Comparison of ENCODE assay signal across 14 cellular contexts in genomic region chr15:89320200-89320599, GRCh38.
"Had no signal": no experiment of that assay in that cellular context is flagged by ENCODE, and none has a peak within 500 bp of the region (broad histone marks: within the 10 kb centered on the region; RNA-seq: fewer than 3 reads in every experiment).

No MANE protein-coding gene starts in this region.

- H3K9me3 ChIP-seq: body of pancreas, SK-N-SH, transverse colon had no signal

- ATAC-seq: activated CD4-positive, CD25-positive, alpha-beta regulatory T cell treated with anti-CD3 and anti-CD28 coated beads, Interleukin-2, amount 50 U/mL, for 24 hours; body of pancreas; left ventricle myocardium superior had no signal

- H3K4me2 ChIP-seq: SK-N-SH had no signal

- H3K27ac Mint-ChIP-seq: activated CD4-positive, alpha-beta memory T cell treated with anti-CD3 and anti-CD28 coated beads, Interleukin-2, amount 10 ng/mL, durations not matched to agents 7 days and 5 days had no signal

- H3K27me3 ChIP-seq: body of pancreas, transverse colon had no signal

- H3K27ac ChIP-seq: body of pancreas, skin epidermis, transverse colon had no signal

- H3K4me3 Mint-ChIP-seq: activated CD4-positive, alpha-beta memory T cell treated with anti-CD3 and anti-CD28 coated beads, Interleukin-2, amount 10 ng/mL, durations not matched to agents 7 days and 5 days had no signal

- H3K4me3 ChIP-seq: body of pancreas, skin epidermis, transverse colon had no signal

- H3K27me3 Mint-ChIP-seq: activated CD4-positive, alpha-beta memory T cell treated with anti-CD3 and anti-CD28 coated beads, Interleukin-2, amount 10 ng/mL, durations not matched to agents 7 days and 5 days had no signal

- DNase-seq: activated CD4-positive, alpha-beta memory T cell treated with anti-CD3 and anti-CD28 coated beads, Interleukin-2, amount 10 ng/mL, durations not matched to agents 7 days and 5 days; activated CD8-positive, alpha-beta memory T cell treated with anti-CD3 and anti-CD28 coated beads, Interleukin-2, amount 50 U/mL, for 48 hours; amniotic stem cell; body of pancreas; central memory CD4-positive, alpha-beta T cell; erythroblast; kidney; left ventricle myocardium superior; mesendoderm; SK-N-SH; substantia nigra; transverse colon had no signal

- H3K4me1 ChIP-seq: body of pancreas, transverse colon had no signal

- H3K9me3 Mint-ChIP-seq: activated CD4-positive, alpha-beta memory T cell treated with anti-CD3 and anti-CD28 coated beads, Interleukin-2, amount 10 ng/mL, durations not matched to agents 7 days and 5 days had no signal

- H3K9ac ChIP-seq: SK-N-SH had no signal
